In the genomic region with DNA sequence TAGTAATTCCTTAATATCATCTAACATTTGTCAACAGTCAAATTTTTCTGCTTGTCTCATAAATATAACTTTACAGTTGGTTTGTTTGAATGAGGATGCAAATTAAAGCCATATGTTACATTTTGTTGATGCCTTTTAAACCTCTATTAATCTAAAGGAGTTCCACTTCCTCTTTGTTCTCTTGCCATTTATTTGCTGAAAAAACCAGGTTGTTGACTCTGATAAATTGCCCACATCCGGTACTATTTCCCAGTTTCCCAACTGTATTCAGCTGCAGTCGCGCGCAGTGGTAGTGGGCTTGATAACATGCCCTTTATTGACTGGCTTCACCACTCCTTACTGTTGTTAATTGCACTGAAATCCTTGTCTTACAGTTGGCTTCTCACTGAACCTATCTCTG, we compare ENCODE assay signal across 12 cellular contexts. TPM values are rescaled to one million over a fixed set of nuclear protein-coding genes. Genes with fewer than 3 reads are reported as not detected.
DNase-seq lines count a peak whose midpoint lies in the region; ATAC-seq and TF ChIP-seq lines count a peak whose summit lies in the region.
"Had no signal": no experiment of that assay in that cellular context is flagged by ENCODE, and none has a peak within 500 bp of the region (broad histone marks: within the 10 kb centered on the region; RNA-seq: fewer than 3 reads in every experiment).

No MANE protein-coding gene starts in this region.

- DNase-seq in EH (ENCODE audit: low read depth) (peak; percentile 13), LNCaP clone FGC (ENCODE audit: low read depth) (peak; percentile 6), NOMO-1 treated with dmso at 0.1 percent for 144 hours (lab: John Stamatoyannopoulos, UW; ENCODE audit: unreplicated experiment) (peak; percentile 70), dermis blood vessel endothelial cell (peak; percentile 21), HCEC 1CT (no peak), Right ventricle myocardium superior (no peak)
- DNase-seq in activated T-cell treated with anti-CD3 and anti-CD28 coated beads, Interleukin-2, amount 50 U/mL, for 1 hour = no peak
- DNase-seq: activated naive CD4-positive, alpha-beta T cell treated with Interleukin-2 at 50 U/mL for 16 hours; NCI-H2107; stimulated activated naive CD8-positive, alpha-beta T cell treated with anti-CD3 and anti-CD28 coated beads, Interleukin-15, amount 100 ng/mL, for 72 hours had no signal

- intact Hi-C loops in Right ventricle myocardium superior (cut with DNase I) = no loop called here

- no peak overlapping the region for H3K4me3 ChIP-seq in LNCaP clone FGC (ENCODE audit: low read depth, low read length)
- H3K4me3 ChIP-seq: lung had no signal

- TF ChIP-seq CTCF in LNCaP clone FGC (IDR thresholded peaks at IDR 0.05; ENCODE audit: control insufficient read depth, extremely low read depth, insufficient read depth) = no peak

- ATAC-seq in Right ventricle myocardium superior (ENCODE audit: poor library complexity) = no peak
- ATAC-seq: stimulated activated naive CD8-positive, alpha-beta T cell treated with anti-CD3 and anti-CD28 coated beads, Interleukin-15, amount 100 ng/mL, for 72 hours had no signal

RNA-seq across cellular contexts. Expression of a gene that starts 32.8 kb away (rescaled TPM):
- total RNA-seq in dermis blood vessel endothelial cell = 0.51 and 1.3 TPM in 2 replicates
- total RNA-seq in Right ventricle myocardium superior = 3.1 TPM
- total RNA-seq: neural crest cell had no signal

RNA-seq across cellular contexts. Expression of a gene that starts 33.5 kb away (rescaled TPM):
- total RNA-seq in dermis blood vessel endothelial cell (not detected in 2 replicates), Right ventricle myocardium superior (not detected)
- total RNA-seq: neural crest cell had no signal

RNA-seq across cellular contexts. Expression of a gene that starts 57.4 kb away (rescaled TPM):
- total RNA-seq in dermis blood vessel endothelial cell = 28.8 and 39.6 TPM in 2 replicates
- total RNA-seq in Right ventricle myocardium superior = 55.8 TPM

Comparison
In these comparisons a context has a peak if more than half of its experiments do, and no peak if none do; other contexts are left out.
1. DNase-seq: peak in EH (single experiment), LNCaP clone FGC (single experiment), NOMO-1 treated with dmso at 0.1 percent for 144 hours (single experiment) and dermis blood vessel endothelial cell (single experiment); none in HCEC 1CT (single experiment), activated T-cell treated with anti-CD3 and anti-CD28 coated beads, Interleukin-2, amount 50 U/mL, for 1 hour (single experiment) and Right ventricle myocardium superior (single experiment).